8 cellular contexts compared by ENCODE assay signal in genomic region chr1:27489973-27490741, GRCh38. TPM values are rescaled to one million over a fixed set of nuclear protein-coding genes. Genes with fewer than 3 reads are reported as not detected.
DNase-seq lines count a peak whose midpoint lies in the region; ATAC-seq and TF ChIP-seq lines count a peak whose summit lies in the region.

Gene WASF2 (minus strand): TSS chr1:27490167. CDS start chr1:27428890, 61,277 bp downstream.

- TF ChIP-seq POLR2A in upper lobe of left lung (IDR thresholded peaks at IDR 0.05), result peak; percentile 51 to 98 (median 92)

- H3K9me3 ChIP-seq in heart right ventricle, result no peaks in the 10 kb centered on the region
- H3K9me3 ChIP-seq in upper lobe of left lung, result no peaks in the 10 kb centered on the region

- intact Hi-C loops in T-helper 1 cell treated with Interleukin-12 subunit alpha and Interleukin-12 subunit beta and Interleukin-4 antibody, amounts not matched to agents 30 ng/mL and 1 ng/mL, for 36 hours (cut with micrococcal nuclease), result loop anchor here (1.0 to 2.0 kb wide), 13 partner anchors 32 to 283 kb away; partner anchors contain the start of genes AHDC1, FAM76A, IFI6 and STX12
- intact Hi-C loops in heart right ventricle (cut with DNase I) (loop anchor here in 7 of 10 donors (1.0 to 10.0 kb wide), 9 partner anchors 15 to 115 kb away; partner anchors contain the start of gene AHDC1 (in 1 of the 7)), posterior cingulate gyrus (cut with DNase I) (loop anchor here (5.0 kb wide), 1 partner anchor 37 kb away; no protein-coding TSS in a partner anchor)

- no peak for TF ChIP-seq CTCF in GM13976 (IDR thresholded peaks at IDR 0.05; ENCODE audit: borderline replicate concordance, control extremely low read depth, extremely low read depth, insufficient read depth, missing control alignments)
- TF ChIP-seq CTCF in heart right ventricle (IDR thresholded peaks at IDR 0.05), result peak in 2 of 9 donors; percentile 2 to 13
- TF ChIP-seq CTCF in upper lobe of left lung (IDR thresholded peaks at IDR 0.05), result peak in 2 of 6 experiments; percentile 38 to 39

- DNase-seq in GM13976 (ENCODE audit: low spot score) (peak; percentile 92), NCI-H146 treated with DMSO at 0.1 percent for 48 hours (lab: John Stamatoyannopoulos, UW; ENCODE audit: unreplicated experiment) (peak; percentile 86), amniotic epithelial cell (ENCODE audit: low read depth) (peak; percentile 95), heart right ventricle (peak; percentile 96 to 98), posterior cingulate gyrus (peak; percentile 95 to 100 (median 98)), upper lobe of left lung (peak; percentile 96 to 97)

- H3K27ac ChIP-seq in heart right ventricle, result peak within 1 kb of the TSS; percentile 99 to 100 (median 100)
- H3K27ac ChIP-seq in upper lobe of left lung, result peak within 1 kb of the TSS; percentile 97 to 100 (median 98)

- 0 to 1% methylated on average over 50 of the region's 50 CpGs for WGBS in heart right ventricle, 2 donors
- WGBS in upper lobe of left lung, 2 donors, result 0 to 1% methylated on average over 24 to 26 of the region's 50 CpGs

- H3K4me1 ChIP-seq in heart right ventricle, result peaks cover 19 to 64% (median 57%) of the 10 kb centered on the region in 9 donors
- peaks cover 29 to 47% (median 40%) of the 10 kb centered on the region in 4 donors for H3K4me1 ChIP-seq in upper lobe of left lung

- H3K4me3 ChIP-seq in heart right ventricle, result peak within 1 kb of the TSS; percentile 82 to 100 (median 95)
- peak within 1 kb of the TSS; percentile 62 to 100 (median 76) for H3K4me3 ChIP-seq in upper lobe of left lung

- peaks cover 0 to 9% (median 0%) of the 10 kb centered on the region in 9 donors for H3K36me3 ChIP-seq in heart right ventricle
- no peaks in the 10 kb centered on the region for H3K36me3 ChIP-seq in upper lobe of left lung

- no peaks in the 10 kb centered on the region for H3K27me3 ChIP-seq in heart right ventricle
- H3K27me3 ChIP-seq in upper lobe of left lung, result no peaks in the 10 kb centered on the region

- peak in 1 of 4 donors; percentile 33 for TF ChIP-seq EP300 in upper lobe of left lung (IDR thresholded peaks at IDR 0.05)

- peak; percentile 91 for ATAC-seq in HG02870 (IDR thresholded peaks at IDR 0.05; ENCODE audit: unreplicated experiment)
- ATAC-seq in heart right ventricle, result peak; percentile 94 to 97 (median 96)
- ATAC-seq in upper lobe of left lung (ENCODE audit: low FRiP score in 2 of 2), result peak; percentile 97 to 99

- in situ Hi-C loops in GM13976 (cut with MboI; ENCODE audit: low sequenced_read_pairs, unreplicated experiment), result no loop called here

RNA-seq across cellular contexts. Expression of gene WASF2, which starts in this region (rescaled TPM):
- 124 and 127 TPM in 2 replicates for total RNA-seq in T-helper 1 cell treated with Interleukin-12 subunit alpha and Interleukin-12 subunit beta and Interleukin-4 antibody, amounts not matched to agents 30 ng/mL and 1 ng/mL, for 36 hours
- total RNA-seq in heart right ventricle, result 10 to 100 TPM; 41.2 to 75.4 (median 52.0) TPM
- 10 to 100 TPM; 19.6 to 24.8 TPM for polyA plus RNA-seq in heart right ventricle
- 100 to 1,000 TPM in 2 of 6 donors, 10 to 100 TPM in 4; 53.4 to 158 (median 62.2) TPM for total RNA-seq in upper lobe of left lung

Comparison
In these comparisons a context has a peak if more than half of its experiments do, and no peak if none do; other contexts are left out.
1. Peak in every context shown above with its lines: DNase-seq, ATAC-seq, H3K4me3 ChIP-seq and H3K27ac ChIP-seq.